ENCODE assay signal across 1 cellular context in genomic region chr15:63948436-63948835, GRCh38.
TF ChIP-seq lines count a peak whose summit lies in the region.

No MANE protein-coding gene starts in this region.

TF ChIP-seq in H1, 55 proteins besides CTCF, POLR2A, EP300 and RAD21:
- TF ChIP-seq SP4 (IDR thresholded peaks at IDR 0.05; ENCODE audit: low read length) (no peak), ZNF274 (IDR thresholded peaks at IDR 0.05; ENCODE audit: borderline replicate concordance, extremely low read depth, low read length) (no peak), CHD7 (IDR thresholded peaks at IDR 0.05; ENCODE audit: insufficient replicate concordance, low read length) (no peak), E2F6 (IDR thresholded peaks at IDR 0.05) (no peak), SUZ12 (IDR thresholded peaks at IDR 0.05; ENCODE audit: low read length) (no peak), GABPA (IDR thresholded peaks at IDR 0.05; ENCODE audit: borderline replicate concordance, insufficient read depth, low read length) (no peak), MAFK (IDR thresholded peaks at IDR 0.05; ENCODE audit: low read depth, low read length) (no peak)
